15 cellular contexts compared by ENCODE assay signal in the genomic region with DNA sequence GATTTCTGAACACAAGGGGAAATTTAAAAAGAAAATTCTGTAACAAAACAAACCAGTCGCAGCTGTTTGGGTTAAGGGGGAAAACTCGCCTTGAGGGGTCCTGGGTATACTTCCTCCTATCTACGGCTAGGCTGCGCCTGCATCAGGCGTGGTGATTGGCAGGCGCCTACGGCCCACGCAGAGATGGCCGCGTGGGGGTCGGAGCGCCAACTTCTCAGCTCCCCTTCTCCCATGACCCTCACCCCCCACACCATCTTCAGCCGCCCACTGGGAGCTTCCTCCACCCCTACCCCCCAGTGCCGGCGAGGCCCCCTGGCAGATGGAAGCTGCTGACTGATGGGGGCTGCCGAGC. TPM values are rescaled to one million over a fixed set of nuclear protein-coding genes. Genes with fewer than 3 reads are reported as not detected.
DNase-seq lines count a peak whose midpoint lies in the region; ATAC-seq and TF ChIP-seq lines count a peak whose summit lies in the region.
"Had no signal": no experiment of that assay in that cellular context is flagged by ENCODE, and none has a peak within 500 bp of the region (broad histone marks: within the 10 kb centered on the region; RNA-seq: fewer than 3 reads in every experiment).

No MANE protein-coding gene starts in this region.

- H3K9me2 ChIP-seq in OCI-LY1 (ENCODE audit: low read depth, low read length), result no peaks in the 10 kb centered on the region

- H3K4me3 ChIP-seq in OCI-LY1 (ENCODE audit: low read depth, low read length, poor library complexity, severe bottlenecking) (peak overlapping the region; percentile 23), psoas muscle (peak overlapping the region; percentile 68)

- TF ChIP-seq CTCF in OCI-LY1 (IDR thresholded peaks at IDR 0.05; ENCODE audit: low read length) (no peak), glutamatergic neuron (IDR thresholded peaks at IDR 0.05; ENCODE audit: partially characterized antibody, unreplicated experiment) (peak; percentile 11), psoas muscle (IDR thresholded peaks at IDR 0.05) (no peak)

- intact Hi-C loops in psoas muscle (cut with DNase I), result no loop called here

- WGBS in psoas muscle, 3 donors, result 27 to 38% (median 32%) methylated on average over 16 of the region's 16 CpGs

- peaks cover 31% of the 10 kb centered on the region for H3K4me1 Mint-ChIP-seq in glutamatergic neuron (ENCODE audit: low read depth, unreplicated experiment)

- no peak overlapping the region for H3K27ac Mint-ChIP-seq in glutamatergic neuron (ENCODE audit: unreplicated experiment)
- H3K27ac Mint-ChIP-seq: effector memory CD8-positive, alpha-beta T cell had no signal

- H3K9ac ChIP-seq in ES-I3 (ENCODE audit: low read depth, low read length) (peak overlapping the region; percentile 59), OCI-LY1 (ENCODE audit: low read length) (peak overlapping the region; percentile 23; the same call in 1 of the 2 replicates)

- H3K4me3 Mint-ChIP-seq in glutamatergic neuron (ENCODE audit: unreplicated experiment), result peak overlapping the region; percentile 61

- DNase-seq in glutamatergic neuron (no peak), psoas muscle (peak in 1 of 2 donors; percentile 61)
- DNase-seq in stimulated activated CD4-positive, alpha-beta T cell treated with anti-CD3 and anti-CD28 coated beads, Interleukin-2, amount 100 ng/mL, for 24 hours, result no peak
- DNase-seq: activated CD8-positive, alpha-beta memory T cell treated with anti-CD3 and anti-CD28 coated beads, Interleukin-2, amount 50 U/mL, for 48 hours; effector memory CD8-positive, alpha-beta T cell; Kasumi-1; NCI-H2081 treated with DMSO at 0.1 percent for 48 hours; occipital lobe; stimulated activated CD8-positive, alpha-beta memory T cell treated with anti-CD3 and anti-CD28 coated beads, Interleukin-4, amount 100 ng/mL, for 48 hours had no signal

- H3K9me3 ChIP-seq in ES-I3 (ENCODE audit: control insufficient read depth, insufficient read depth, low read length) (no peaks in the 10 kb centered on the region), OCI-LY1 (ENCODE audit: low read length) (no peaks in the 10 kb centered on the region), psoas muscle (no peaks in the 10 kb centered on the region)

- no peak overlapping the region for H2AFZ ChIP-seq in OCI-LY1 (ENCODE audit: low read length)

- H3K9me3 Mint-ChIP-seq in glutamatergic neuron (ENCODE audit: unreplicated experiment), result peaks cover 7% of the 10 kb centered on the region
- H3K9me3 Mint-ChIP-seq: effector memory CD8-positive, alpha-beta T cell had no signal

- ATAC-seq in psoas muscle (peak; percentile 17 to 49 (median 46)), GM18861 (IDR thresholded peaks at IDR 0.05; ENCODE audit: unreplicated experiment) (no peak), HG02798 (IDR thresholded peaks at IDR 0.05; ENCODE audit: poor library complexity, unreplicated experiment) (no peak), GM18519 (IDR thresholded peaks at IDR 0.05; ENCODE audit: low FRiP score, unreplicated experiment) (no peak)
- ATAC-seq: effector memory CD8-positive, alpha-beta T cell had no signal

- no peaks in the 10 kb centered on the region for H3K36me3 Mint-ChIP-seq in glutamatergic neuron (ENCODE audit: unreplicated experiment)

- H3K36me3 ChIP-seq in ES-I3 (ENCODE audit: insufficient read depth, low read length) (no peaks in the 10 kb centered on the region), OCI-LY1 (ENCODE audit: insufficient read depth, low read length) (no peaks in the 10 kb centered on the region), psoas muscle (ENCODE audit: insufficient read depth in 1 of 2, low read depth in 1 of 2) (no peaks in the 10 kb centered on the region)

- no peaks in the 10 kb centered on the region; the same call in 1 of the 2 replicates for H3K27me3 ChIP-seq in OCI-LY1 (ENCODE audit: insufficient read depth, low read length)
- no peaks in the 10 kb centered on the region for H3K27me3 ChIP-seq in psoas muscle (ENCODE audit: insufficient read depth in 3 of 3, low read length in 2 of 3)

- no peaks in the 10 kb centered on the region for H3F3A ChIP-seq in OCI-LY1 (ENCODE audit: insufficient read depth, low read length)

- H3K4me2 ChIP-seq in OCI-LY1 (ENCODE audit: low read length), result peak overlapping the region; percentile 37; the same call in 1 of the 2 replicates

- H3K27ac ChIP-seq in OCI-LY1 (ENCODE audit: low read depth, low read length, poor library complexity, severe bottlenecking) (no peak overlapping the region), psoas muscle (peak overlapping the region; percentile 93)

- H4K20me1 ChIP-seq in OCI-LY1 (ENCODE audit: insufficient read depth, low read length), result no peaks in the 10 kb centered on the region

- no peaks in the 10 kb centered on the region for H3K79me2 ChIP-seq in OCI-LY1 (ENCODE audit: insufficient read depth, low read length)

- H3K4me1 ChIP-seq in ES-I3 (ENCODE audit: insufficient read depth, low read length) (0 out of 2 replicates have a peak, but pooled peaks cover 4% of the 10 kb centered on the region), OCI-LY1 (ENCODE audit: insufficient read depth, low read length, severe bottlenecking) (peaks cover 23% of the 10 kb centered on the region), psoas muscle (peaks cover 57% of the 10 kb centered on the region)

- H3K27me3 Mint-ChIP-seq in glutamatergic neuron (ENCODE audit: unreplicated experiment), result peaks cover 12% of the 10 kb centered on the region

RNA-seq across cellular contexts. Expression of gene SIX1, which starts 12.2 kb away (rescaled TPM):
- total RNA-seq in glutamatergic neuron (ENCODE audit: unreplicated experiment) (79.6 TPM), psoas muscle (10 to 100 TPM; 38.5 to 58.0 (median 43.4) TPM)
- polyA plus RNA-seq in psoas muscle, result 10 to 100 TPM in 2 of 3 donors, 1 to 10 TPM in 1; 8.3 to 86.6 (median 37.7) TPM
- total RNA-seq: liver had no signal
- polyA plus RNA-seq: liver had no signal

Comparison
In these comparisons a context has a peak if more than half of its experiments do, and no peak if none do; other contexts are left out.
1. ATAC-seq: peak in psoas muscle (4 of 4); none in GM18861 (single experiment), HG02798 (single experiment) and GM18519 (single experiment).